ENCODE assay signal across 10 cellular contexts in genomic region chr10:75405201-75406143, GRCh38. TPM values are rescaled to one million over a fixed set of nuclear protein-coding genes. Genes with fewer than 3 reads are reported as not detected.
DNase-seq lines count a peak whose midpoint lies in the region; ATAC-seq and TF ChIP-seq lines count a peak whose summit lies in the region.
"Had no signal": no experiment of that assay in that cellular context is flagged by ENCODE, and none has a peak within 500 bp of the region (broad histone marks: within the 10 kb centered on the region; RNA-seq: fewer than 3 reads in every experiment).

No MANE protein-coding gene starts in this region.

- no peaks in the 10 kb centered on the region for H3K36me3 Mint-ChIP-seq in activated naive CD4-positive, alpha-beta T cell treated with anti-CD3 and anti-CD28 coated beads, Interleukin-2, amount 10 ng/mL, durations not matched to agents 7 days and 5 days
- H3K36me3 Mint-ChIP-seq in immature natural killer cell: peaks cover 0 to 2% (median 0%) of the 10 kb centered on the region in 3 donors

- no peak for ATAC-seq in right lobe of liver

- CTCF ChIA-PET in activated naive CD4-positive, alpha-beta T cell treated with anti-CD3 and anti-CD28 coated beads, Interleukin-2, amount 10 ng/mL, durations not matched to agents 7 days and 5 days (lab: Charles Lee): interaction anchor here (1.9 kb wide), 1 partner anchor 11 kb away, joined by 9 read pairs; no protein-coding TSS in a partner anchor

- 67% methylated on average over 32 of the region's 57 CpGs for WGBS in right lobe of liver (ENCODE audit: insufficient coverage, low coverage, low lambda C conversion rate, missing lambda C conversion rate)
- 45 to 54% methylated on average over 57 of the region's 57 CpGs for WGBS in tibial nerve, 2 donors

- H3K4me1 ChIP-seq in right lobe of liver (no peaks in the 10 kb centered on the region), tibial nerve (peaks cover 0 to 45% (median 6%) of the 10 kb centered on the region in 4 donors)

- no peaks in the 10 kb centered on the region for H3K36me3 ChIP-seq in right lobe of liver
- no peaks in the 10 kb centered on the region for H3K36me3 ChIP-seq in tibial nerve

- peak overlapping the region; percentile 42 for H3K27ac Mint-ChIP-seq in activated naive CD4-positive, alpha-beta T cell treated with anti-CD3 and anti-CD28 coated beads, Interleukin-2, amount 10 ng/mL, durations not matched to agents 7 days and 5 days
- H3K27ac Mint-ChIP-seq in immature natural killer cell: no peak overlapping the region

- no peak for TF ChIP-seq EP300 in tibial nerve (IDR thresholded peaks at IDR 0.05)

- H3K27me3 ChIP-seq in right lobe of liver: no peaks in the 10 kb centered on the region
- H3K27me3 ChIP-seq in tibial nerve: peaks cover 0 to 4% of the 10 kb centered on the region in 2 donors

- TF ChIP-seq POLR2A in right lobe of liver (IDR thresholded peaks at IDR 0.05) (no peak), tibial nerve (IDR thresholded peaks at IDR 0.05) (no peak)

- no peaks in the 10 kb centered on the region for H3K9me3 ChIP-seq in right lobe of liver
- H3K9me3 ChIP-seq in tibial nerve: no peaks in the 10 kb centered on the region

- TF ChIP-seq CTCF in astrocyte of the spinal cord (IDR thresholded peaks at IDR 0.05; ENCODE audit: low read depth, low read length): no peak
- TF ChIP-seq CTCF in right lobe of liver (IDR thresholded peaks at IDR 0.05): no peak
- no peak for TF ChIP-seq CTCF in tibial nerve (IDR thresholded peaks at IDR 0.05)

- intact Hi-C loops in right lobe of liver (cut with DNase I): loop anchor here (10.0 kb wide), 2 partner anchors 189 to 499 kb away; no protein-coding TSS in a partner anchor

- H3K4me1 Mint-ChIP-seq in activated naive CD4-positive, alpha-beta T cell treated with anti-CD3 and anti-CD28 coated beads, Interleukin-2, amount 10 ng/mL, durations not matched to agents 7 days and 5 days: peaks cover 47% of the 10 kb centered on the region
- peaks cover 41 to 50% of the 10 kb centered on the region in 2 donors for H3K4me1 Mint-ChIP-seq in immature natural killer cell

- H3K4me3 Mint-ChIP-seq in activated naive CD4-positive, alpha-beta T cell treated with anti-CD3 and anti-CD28 coated beads, Interleukin-2, amount 10 ng/mL, durations not matched to agents 7 days and 5 days: no peak overlapping the region
- peak overlapping the region in 2 of 5 donors; percentile 2 to 20 for H3K4me3 Mint-ChIP-seq in immature natural killer cell

- no peak for DNase-seq in activated naive CD4-positive, alpha-beta T cell treated with anti-CD3 and anti-CD28 coated beads, Interleukin-2, amount 10 ng/mL, durations not matched to agents 7 days and 5 days
- no peak for DNase-seq in activated naive CD4-positive, alpha-beta T cell (lab: John Stamatoyannopoulos, UW)
- DNase-seq in astrocyte of the spinal cord (ENCODE audit: low read depth, low spot score) (peak; percentile 29), right lobe of liver (no peak), tibial nerve (ENCODE audit: low spot score in 2 of 2) (no peak), immature natural killer cell (no peak), mucosa of gallbladder (ENCODE audit: low spot score) (no peak), GM19240 (ENCODE audit: insufficient read length, low spot score) (no peak)
- DNase-seq: KG1 had no signal

- H3K4me3 ChIP-seq in astrocyte of the spinal cord (ENCODE audit: low read depth, low read length) (peak overlapping the region; percentile 99), right lobe of liver (peak overlapping the region in 2 of 3 donors; percentile 86 to 95), tibial nerve (peak overlapping the region; percentile 75 to 95 (median 88))

- H3K27me3 Mint-ChIP-seq in activated naive CD4-positive, alpha-beta T cell treated with anti-CD3 and anti-CD28 coated beads, Interleukin-2, amount 10 ng/mL, durations not matched to agents 7 days and 5 days: peaks cover 100% of the 10 kb centered on the region
- peaks cover 20 to 41% (median 37%) of the 10 kb centered on the region in 3 donors for H3K27me3 Mint-ChIP-seq in immature natural killer cell (ENCODE audit: low read depth in 3 of 3)

- H3K27ac ChIP-seq in right lobe of liver (no peak overlapping the region), tibial nerve (peak overlapping the region; percentile 90 to 97 (median 95))

- H3K9me3 Mint-ChIP-seq in activated naive CD4-positive, alpha-beta T cell treated with anti-CD3 and anti-CD28 coated beads, Interleukin-2, amount 10 ng/mL, durations not matched to agents 7 days and 5 days: no peaks in the 10 kb centered on the region
- no peaks in the 10 kb centered on the region for H3K9me3 Mint-ChIP-seq in immature natural killer cell

- in situ Hi-C loops in astrocyte of the spinal cord (cut with HindIII; ENCODE audit: low sequenced_read_pairs): no loop called here

RNA-seq across cellular contexts. Expression of gene ZNF503, which starts 3.9 kb away (rescaled TPM):
- total RNA-seq in right lobe of liver (1 to 10 TPM; 2.9 to 7.1 (median 5.4) TPM), tibial nerve (10 to 100 TPM in 3 of 4 donors, 1 to 10 TPM in 1; 9.9 to 15.9 (median 12.0) TPM), mucosa of gallbladder (15.9 TPM)
- under 1 TPM; 0.05 to 0.09 (median 0.07) TPM for polyA plus RNA-seq in immature natural killer cell

RNA-seq across cellular contexts. Expression of gene LRMDA, which starts 26.0 kb away (rescaled TPM):
- total RNA-seq in right lobe of liver (10 to 100 TPM in 5 of 6 experiments, 1 to 10 TPM in 1; 9.9 to 19.9 (median 16.3) TPM), tibial nerve (10 to 100 TPM in 3 of 4 donors, 1 to 10 TPM in 1; 9.8 to 18.6 (median 15.8) TPM), mucosa of gallbladder (17.1 TPM)
- 10 to 100 TPM in 1 of 3 donors, 1 to 10 TPM in 2; 1.7 to 14.2 (median 2.3) TPM for polyA plus RNA-seq in immature natural killer cell
- polyA plus RNA-seq: BJ had no signal

Comparison
In these comparisons a context has a peak if more than half of its experiments do, and no peak if none do; other contexts are left out.
1. H3K27ac ChIP-seq: peak in tibial nerve (4 of 4); none in right lobe of liver (0 of 3).
2. Peak in every context shown above with its lines, with median percentiles within 50 percentile points of each other: H3K4me3 ChIP-seq.